19 cellular contexts compared by ENCODE assay signal in genomic region chr20:61457725-61458124, GRCh38.
DNase-seq lines count a peak whose midpoint lies in the region; FAIRE-seq and TF ChIP-seq lines count a peak whose summit lies in the region.
"Had no signal": no experiment of that assay in that cellular context is flagged by ENCODE, and none has a peak within 500 bp of the region (broad histone marks: within the 10 kb centered on the region; RNA-seq: fewer than 3 reads in every experiment).

No MANE protein-coding gene starts in this region.

- peak overlapping the region; percentile 18 for H2BK15ac ChIP-seq in H1 (ENCODE audit: low read length)

- H3K79me2 ChIP-seq in H1 (ENCODE audit: control insufficient read depth in 1 of 2, insufficient read depth in 2 of 2, low read length in 2 of 2) (peaks cover 0 to 3% of the 10 kb centered on the region in 2 experiments; a peak in 2 of 4 replicates), trophoblast cell (ENCODE audit: control insufficient read depth, insufficient read depth, low read length, poor library complexity) (no peaks in the 10 kb centered on the region)

- 93% methylated on average over 4 of the region's 4 CpGs; no CpG with 5 or more reads in 1 of the 2 experiments for WGBS in H1 (ENCODE audit: extremely low coverage in 1 of 2, insufficient coverage in 1 of 2, insufficient read length in 1 of 2, insufficient replicate concordance in 2 of 2, low coverage in 1 of 2, low lambda C conversion rate in 2 of 2, missing lambda C conversion rate in 1 of 2), 2 experiments
- no CpG with 5 or more reads among the region's 4 CpGs for WGBS in trophoblast cell (ENCODE audit: extremely low coverage, insufficient coverage, insufficient read length)

- H2AK5ac ChIP-seq in H1 (ENCODE audit: low read depth, low read length) (peak overlapping the region; percentile 92), trophoblast cell (ENCODE audit: low read length) (no peak overlapping the region)

- H3K79me1 ChIP-seq in H1 (ENCODE audit: low read depth, low read length) (peaks cover 3% of the 10 kb centered on the region), trophoblast cell (ENCODE audit: low read length) (no peaks in the 10 kb centered on the region)

- no peak for TF ChIP-seq CTCF in H1 (IDR thresholded peaks at IDR 0.05; ENCODE audit: control extremely low read depth in 1 of 3, insufficient read depth in 1 of 3, low read depth in 1 of 3, low read length in 3 of 3)

- H3K36me3 ChIP-seq in H1 (ENCODE audit: control insufficient read depth in 2 of 4, insufficient read depth in 4 of 4, low read length in 3 of 4), result no peaks in the 10 kb centered on the region; a peak in 1 of 8 replicates
- H3K36me3 ChIP-seq in trophoblast cell (ENCODE audit: control insufficient read depth in 1 of 2, insufficient read depth in 2 of 2, low read length in 2 of 2), result no peaks in the 10 kb centered on the region

- CTCF ChIA-PET in H1 (lab: Charles Lee; ENCODE audit: partially characterized antibody), result no interaction called here

- H3K9ac ChIP-seq in H1 (replicated peaks in 1 of 4; ENCODE audit: extremely low read depth in 1 of 4, low read depth in 3 of 4, low read length in 3 of 4) (no peak overlapping the region), trophoblast cell (ENCODE audit: low read length) (no peak overlapping the region)

- peak; percentile 100 for FAIRE-seq in HTR-8/SVneo (lab: Jason Lieb, UNC)
- FAIRE-seq in H1 (lab: Jason Lieb, UNC), result no peak
- FAIRE-seq: A204.1, D721Med, K562 had no signal

- TF ChIP-seq EP300 in H1 (IDR thresholded peaks at IDR 0.05; ENCODE audit: borderline replicate concordance in 1 of 2, low read depth in 2 of 2, low read length in 2 of 2), result no peak

- DNase-seq in HTR-8/SVneo (ENCODE audit: insufficient read length, low spot score) (no peak), H1 (ENCODE audit: low read depth in 1 of 2, low spot score in 2 of 2) (no peak), trophoblast cell (no peak), DMS153 treated with DMSO at 0.1 percent for 48 hours (lab: John Stamatoyannopoulos, UW; ENCODE audit: unreplicated experiment) (no peak), dedifferentiated amniotic fluid mesenchymal stem cell (ENCODE audit: extremely low spot score) (no peak)
- no peak for DNase-seq in stimulated activated CD4-positive, alpha-beta T cell treated with anti-CD3 and anti-CD28 coated beads, Interleukin-2, amount 100 ng/mL, for 24 hours
- DNase-seq: ACHN; AML-193; Caco-2; CD4-positive, alpha-beta T cell; DMS79; GF-D8; H7; IMR-90 had no signal

- no peak for TF ChIP-seq RAD21 in H1 (IDR thresholded peaks at IDR 0.05 in 1 of 2, conservative IDR thresholded peaks at IDR 0.05 in 1 of 2; ENCODE audit: low read depth in 2 of 2, low read length in 2 of 2)

- no peak overlapping the region for H4K91ac ChIP-seq in H1 (replicated peaks; ENCODE audit: insufficient read length, low read length)
- H4K91ac ChIP-seq in trophoblast cell (ENCODE audit: low read depth, low read length), result no peak overlapping the region

- H2BK5ac ChIP-seq in H1 (ENCODE audit: low read depth, low read length) (no peak overlapping the region; the same call in 1 of the 2 replicates), trophoblast cell (ENCODE audit: low read depth, low read length, poor library complexity) (no peak overlapping the region)

- H2AFZ ChIP-seq in H1 (ENCODE audit: low read length), result no peak overlapping the region
- H2AFZ ChIP-seq in trophoblast cell (ENCODE audit: insufficient read depth, low read length, poor library complexity), result no peak overlapping the region
- H2AFZ ChIP-seq: GM23338 had no signal

- H3K4me2 ChIP-seq in H1 (ENCODE audit: insufficient read depth in 1 of 2, low read depth in 2 of 2, low read length in 2 of 2), result no peak overlapping the region
- no peak overlapping the region for H3K4me2 ChIP-seq in trophoblast cell (ENCODE audit: low read length)
- H3K4me2 ChIP-seq: GM23338 had no signal

- POLR2A ChIA-PET in H1 (lab: Charles Lee; ENCODE audit: partially characterized antibody), result no interaction called here

- H3K23ac ChIP-seq in H1 (ENCODE audit: insufficient read length) (no peak overlapping the region), trophoblast cell (ENCODE audit: low read length) (no peak overlapping the region)

- H3K56ac ChIP-seq in H1 (replicated peaks; ENCODE audit: insufficient read length, low read depth, low read length), result no peak overlapping the region

- H3K18ac ChIP-seq in H1 (ENCODE audit: extremely low read depth, low read length), result no peak overlapping the region
- no peak overlapping the region for H3K18ac ChIP-seq in trophoblast cell (ENCODE audit: low read length)

- H3K9me3 ChIP-seq in H1 (ENCODE audit: insufficient read depth in 2 of 2, low read depth in 1 of 2, low read length in 1 of 2) (peaks cover 8 to 10% of the 10 kb centered on the region in 2 experiments; a peak in 2 of 4 replicates), trophoblast cell (ENCODE audit: insufficient read depth, low read depth, low read length) (peaks cover 11% of the 10 kb centered on the region)

- no peak overlapping the region for H3K27ac ChIP-seq in H1 (ENCODE audit: low read depth, low read length)
- H3K27ac ChIP-seq in trophoblast cell (ENCODE audit: low read depth, low read length), result no peak overlapping the region
- H3K27ac ChIP-seq: C4-2B had no signal

- H2BK12ac ChIP-seq in H1 (ENCODE audit: low read depth, low read length), result peak overlapping the region; percentile 64; the same call in 1 of the 2 replicates
- no peak overlapping the region for H2BK12ac ChIP-seq in trophoblast cell (ENCODE audit: low read length)

- H4K5ac ChIP-seq in H1 (ENCODE audit: insufficient read length, low read depth, low read length), result no peak overlapping the region

- H4K8ac ChIP-seq in H1 (ENCODE audit: extremely low read depth, insufficient read depth, low read length) (no peak overlapping the region), trophoblast cell (ENCODE audit: low read depth, low read length) (no peak overlapping the region)

- no peak overlapping the region for H2BK20ac ChIP-seq in H1 (ENCODE audit: low read length)

- H3K27me3 ChIP-seq in H1 (replicated peaks in 1 of 4; ENCODE audit: control insufficient read depth in 3 of 4, extremely low read depth in 1 of 4, insufficient read depth in 3 of 4, low read length in 3 of 4) (no peaks in the 10 kb centered on the region; a peak in 1 of 7 replicates), trophoblast cell (ENCODE audit: insufficient read depth, low read length) (no peaks in the 10 kb centered on the region)

- no peak for TF ChIP-seq POLR2A in H1 (IDR thresholded peaks at IDR 0.05; ENCODE audit: control extremely low read depth in 1 of 2, low read depth in 2 of 2, low read length in 2 of 2)

- H3K4me1 ChIP-seq in H1 (replicated peaks in 1 of 4; ENCODE audit: control insufficient read depth in 3 of 4, insufficient read depth in 4 of 4, low read length in 3 of 4), result peaks cover 0 to 8% (median 3%) of the 10 kb centered on the region in 4 experiments; a peak in 4 of 7 replicates
- no peaks in the 10 kb centered on the region for H3K4me1 ChIP-seq in trophoblast cell (ENCODE audit: control insufficient read depth in 1 of 2, insufficient read depth in 2 of 2, low read length in 2 of 2)
- H3K4me1 ChIP-seq: Caco-2 had no signal

- H4K12ac ChIP-seq in trophoblast cell (ENCODE audit: low read depth, low read length), result no peak overlapping the region

- H3K23me2 ChIP-seq in H1 (ENCODE audit: low read depth, low read length), result peaks cover 9% of the 10 kb centered on the region; the same call in 1 of the 2 replicates

- H2BK120ac ChIP-seq in H1 (replicated peaks; ENCODE audit: low read depth, low read length) (no peak overlapping the region), trophoblast cell (ENCODE audit: insufficient read depth, low read length, poor library complexity) (no peak overlapping the region)

- H4K20me1 ChIP-seq in H1 (replicated peaks in 1 of 2; ENCODE audit: control insufficient read depth in 1 of 2, insufficient read depth in 2 of 2, low read length in 2 of 2), result peaks cover 0 to 5% of the 10 kb centered on the region in 2 experiments

- H3K14ac ChIP-seq in H1 (ENCODE audit: insufficient read length), result no peak overlapping the region
- H3K14ac ChIP-seq in trophoblast cell (ENCODE audit: low read length), result no peak overlapping the region

- no peak overlapping the region for H3K4me3 ChIP-seq in H1 (ENCODE audit: extremely low read depth in 1 of 4, insufficient read depth in 2 of 4, low read depth in 3 of 4, low read length in 4 of 4)
- peak overlapping the region; percentile 24 for H3K4me3 ChIP-seq in trophoblast cell (ENCODE audit: low read depth, low read length)
- H3K4me3 ChIP-seq: GM23338, K562 had no signal

- H3K4ac ChIP-seq in H1 (replicated peaks; ENCODE audit: insufficient read length, low read depth, low read length) (no peak overlapping the region), trophoblast cell (ENCODE audit: low read depth, low read length) (no peak overlapping the region)

TF ChIP-seq in H1, 55 proteins besides CTCF, POLR2A, EP300 and RAD21:
- TF ChIP-seq SIX5 (IDR thresholded peaks at IDR 0.05; ENCODE audit: low read depth, low read length), result no peak
- TF ChIP-seq TAF7 (optimal IDR thresholded peaks at IDR 0.05; ENCODE audit: borderline replicate concordance, low read depth, low read length), result no peak
- no peak for TF ChIP-seq TEAD4 (IDR thresholded peaks at IDR 0.05; ENCODE audit: low read depth, low read length)
- no peak for TF ChIP-seq FOSL1 (IDR thresholded peaks at IDR 0.05; ENCODE audit: insufficient read depth, low read depth, low read length)
- no peak for TF ChIP-seq ATF2 (IDR thresholded peaks at IDR 0.05; ENCODE audit: low read length)
- TF ChIP-seq JUN (IDR thresholded peaks at IDR 0.05; ENCODE audit: low read depth, low read length), result no peak
TF ChIP-seq in H1: peak in this region for 0.
